ENCODE assay signal across 14 cellular contexts in the genomic region with DNA sequence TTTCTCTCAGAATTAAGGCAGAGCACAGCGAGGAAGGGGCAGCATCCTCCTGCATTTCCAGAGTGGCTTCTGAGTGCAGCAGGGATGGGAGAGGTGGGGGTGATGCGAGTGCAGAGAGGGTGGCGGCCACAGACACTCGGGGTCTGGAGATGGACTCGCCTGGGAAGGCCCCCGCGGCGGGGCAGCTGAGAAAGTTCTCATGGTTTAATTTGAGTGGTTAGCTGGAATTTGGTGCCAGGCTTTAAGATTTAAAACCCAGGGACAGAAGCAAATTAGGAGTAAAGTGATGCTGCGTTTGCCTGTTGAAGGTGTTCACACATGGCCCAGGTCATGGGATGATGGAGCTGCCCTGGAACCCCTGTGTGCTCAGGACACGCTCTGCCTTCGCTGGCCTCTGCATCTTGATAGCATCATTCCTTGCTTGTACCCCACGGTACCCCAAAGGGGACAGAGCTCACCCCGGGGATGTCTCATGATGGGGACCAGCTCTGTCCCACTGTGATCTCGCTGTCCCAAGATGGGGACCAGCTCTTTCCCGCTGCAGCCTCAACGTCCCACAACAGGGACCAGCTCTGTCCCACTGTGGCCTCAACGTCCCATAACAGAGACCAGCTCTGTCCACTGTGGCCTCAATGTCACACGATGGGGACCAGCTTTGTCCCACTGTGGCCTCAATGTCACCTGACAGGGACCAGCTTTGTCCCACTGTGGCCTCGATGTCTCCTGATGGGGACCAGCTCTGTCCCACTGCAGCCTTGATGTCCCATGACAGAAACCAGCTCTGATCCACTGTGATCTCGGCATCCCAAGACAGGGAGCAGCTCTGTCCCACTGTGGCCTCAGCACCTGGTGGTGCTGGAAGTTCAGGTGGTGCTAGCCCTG. TPM values are rescaled to one million over a fixed set of nuclear protein-coding genes. Genes with fewer than 3 reads are reported as not detected.
DNase-seq lines count a peak whose midpoint lies in the region; ATAC-seq and TF ChIP-seq lines count a peak whose summit lies in the region.
"Had no signal": no experiment of that assay in that cellular context is flagged by ENCODE, and none has a peak within 500 bp of the region (broad histone marks: within the 10 kb centered on the region; RNA-seq: fewer than 3 reads in every experiment).

No MANE protein-coding gene starts in this region.

- no peaks in the 10 kb centered on the region for H3K27me3 ChIP-seq in right atrium auricular region
- peaks cover 56% of the 10 kb centered on the region for H3K27me3 ChIP-seq in gastroesophageal sphincter
- H3K27me3 ChIP-seq: Peyer's patch had no signal

- H3K27ac Mint-ChIP-seq in progenitor cell of endocrine pancreas (no peak overlapping the region), T-helper 17 cell (no peak overlapping the region)

- 92 to 95% methylated on average over 10 of the region's 20 CpGs for WGBS in gastroesophageal sphincter (ENCODE audit: low coverage in 1 of 2), 2 donors

- ATAC-seq in left ventricle myocardium superior = no peak
- ATAC-seq in left lobe of liver = no peak
- ATAC-seq in gastroesophageal sphincter = no peak
- ATAC-seq in HG02970 (IDR thresholded peaks at IDR 0.05; ENCODE audit: low FRiP score, unreplicated experiment) = no peak
- no peak for ATAC-seq in T-helper 17 cell

- intact Hi-C loops in left ventricle myocardium superior (cut with micrococcal nuclease) = no loop called here

- H3K36me3 ChIP-seq in right atrium auricular region (no peaks in the 10 kb centered on the region), gastroesophageal sphincter (no peaks in the 10 kb centered on the region)
- H3K36me3 ChIP-seq: Peyer's patch had no signal

- H3K4me1 Mint-ChIP-seq in progenitor cell of endocrine pancreas (ENCODE audit: low read depth) (peaks cover 9% of the 10 kb centered on the region), T-helper 17 cell (peaks cover 18% of the 10 kb centered on the region)
- H3K4me1 Mint-ChIP-seq: CD14-positive monocyte had no signal

- no peak overlapping the region for H3K4me3 ChIP-seq in right atrium auricular region
- H3K4me3 ChIP-seq in gastroesophageal sphincter = no peak overlapping the region
- H3K4me3 ChIP-seq: GM23248, Peyer's patch had no signal

- DNase-seq in right atrium auricular region (ENCODE audit: low spot score) = peak; percentile 40
- DNase-seq in left ventricle myocardium superior = no peak
- DNase-seq in left lobe of liver (ENCODE audit: low spot score) = peak; percentile 19
- peak; percentile 7 for DNase-seq in progenitor cell of endocrine pancreas (ENCODE audit: low spot score, unreplicated experiment)
- DNase-seq in T-helper 17 cell = no peak
- no peak for DNase-seq in cerebellar nuclear complex (lab: John Stamatoyannopoulos, UW)
- DNase-seq: DMS53, NCI-H2029, NCI-H510A treated with DMSO at 0.1 percent for 48 hours, Peyer's patch had no signal

- H3K4me3 Mint-ChIP-seq in progenitor cell of endocrine pancreas (ENCODE audit: low read depth) (no peak overlapping the region), T-helper 17 cell (no peak overlapping the region)
- H3K4me3 Mint-ChIP-seq: CD14-positive monocyte had no signal

- H3K4me1 ChIP-seq in right atrium auricular region (no peaks in the 10 kb centered on the region), gastroesophageal sphincter (no peaks in the 10 kb centered on the region)
- H3K4me1 ChIP-seq: Peyer's patch had no signal

- no peak for TF ChIP-seq CTCF in right atrium auricular region (IDR thresholded peaks at IDR 0.05)
- TF ChIP-seq CTCF in progenitor cell of endocrine pancreas (IDR thresholded peaks at IDR 0.05; ENCODE audit: unreplicated experiment) = no peak
- no peak for TF ChIP-seq CTCF in gastroesophageal sphincter (IDR thresholded peaks at IDR 0.05)

- H3K9me3 ChIP-seq in right atrium auricular region (no peaks in the 10 kb centered on the region), gastroesophageal sphincter (no peaks in the 10 kb centered on the region), T-helper 17 cell (ENCODE audit: control insufficient read depth, low read length, poor library complexity, severe bottlenecking) (no peaks in the 10 kb centered on the region)
- H3K9me3 ChIP-seq: Peyer's patch had no signal

- H3K27ac ChIP-seq in right atrium auricular region (no peak overlapping the region), gastroesophageal sphincter (no peak overlapping the region)
- H3K27ac ChIP-seq: GM23248, Peyer's patch had no signal

- no peak for TF ChIP-seq EP300 in gastroesophageal sphincter (IDR thresholded peaks at IDR 0.05)

- H3K27me3 Mint-ChIP-seq in progenitor cell of endocrine pancreas (peaks cover 14% of the 10 kb centered on the region), T-helper 17 cell (peaks cover 23% of the 10 kb centered on the region)

- no peaks in the 10 kb centered on the region for H3K9me3 Mint-ChIP-seq in progenitor cell of endocrine pancreas (ENCODE audit: low read depth)

- TF ChIP-seq POLR2A in gastroesophageal sphincter (IDR thresholded peaks at IDR 0.05) = no peak

- H3K36me3 Mint-ChIP-seq in progenitor cell of endocrine pancreas (ENCODE audit: insufficient read depth) (no peaks in the 10 kb centered on the region), T-helper 17 cell (ENCODE audit: low read depth) (no peaks in the 10 kb centered on the region)
- H3K36me3 Mint-ChIP-seq: CD14-positive monocyte had no signal

RNA-seq across cellular contexts. Expression of a gene that starts 27.5 kb away (rescaled TPM):
- total RNA-seq in right atrium auricular region (10 to 100 TPM in 1 of 2 donors, 1 to 10 TPM in 1; 7.6 to 11.9 TPM), left ventricle myocardium superior (9.4 TPM), left lobe of liver (7.3 TPM), progenitor cell of endocrine pancreas (19.3 and 24.8 TPM in 2 replicates), gastroesophageal sphincter (10 to 100 TPM; 10.6 to 32.7 (median 18.8) TPM), T-helper 17 cell (10 to 100 TPM; 29.3 to 34.3 TPM)

Comparison
In these comparisons a context has a peak if more than half of its experiments do, and no peak if none do; other contexts are left out.
1. DNase-seq: peak in right atrium auricular region (single experiment), left lobe of liver (single experiment) and progenitor cell of endocrine pancreas (single experiment); none in left ventricle myocardium superior (single experiment), T-helper 17 cell (0 of 3) and cerebellar nuclear complex (0 of 2).